Comparison of ENCODE assay signal across 1 cellular context in genomic region chr5:52787600-52788504, GRCh38.
TF ChIP-seq lines count a peak whose summit lies in the region.

TSS of gene ITGA1 (plus strand) at chr5:52787916. CDS start at chr5:52788354, 438 bp downstream.
TSS of gene PELO (plus strand) at chr5:52787916. CDS start at chr5:52800395, 12,479 bp downstream.

TF ChIP-seq in HepG2, 621 proteins besides CTCF, POLR2A, EP300 and RAD21 (continued from another document and continues in another):
- TF ChIP-seq ZNF576 (CRISPR knock-in tag; IDR thresholded peaks at IDR 0.05) (no peak), ATF5 (CRISPR knock-in tag; IDR thresholded peaks at IDR 0.05; ENCODE audit: low read depth) (no peak), POLR2AphosphoS5 (IDR thresholded peaks at IDR 0.05; ENCODE audit: low read depth, low read length) (no peak; the same call in none of the 2 replicates), ZNF468 (CRISPR knock-in tag; IDR thresholded peaks at IDR 0.05) (no peak; the same call in 1 of the 2 replicates), ZBTB8A (CRISPR knock-in tag; IDR thresholded peaks at IDR 0.05; ENCODE audit: borderline replicate concordance, low read depth) (no peak), ZNF597 (CRISPR knock-in tag; IDR thresholded peaks at IDR 0.05) (no peak), PRDM4 (CRISPR knock-in tag; IDR thresholded peaks at IDR 0.05; ENCODE audit: borderline replicate concordance) (no peak), FOXP4 (CRISPR knock-in tag; IDR thresholded peaks at IDR 0.05) (peak; percentile 26), NRL (CRISPR knock-in tag; IDR thresholded peaks at IDR 0.05; ENCODE audit: borderline replicate concordance) (0 out of 2 replicates have a peak, but pooled peaks have one; percentile 81), ATF7-NPFF (CRISPR knock-in tag; IDR thresholded peaks at IDR 0.05; ENCODE audit: low read depth) (peak; percentile 74; the same call in 1 of the 2 replicates), MYC (CRISPR knock-in tag; IDR thresholded peaks at IDR 0.05; ENCODE audit: borderline replicate concordance) (peak; percentile 54; the same call in 1 of the 2 replicates), NR2F2 (IDR thresholded peaks at IDR 0.05; ENCODE audit: borderline replicate concordance, low read depth) (0 out of 2 replicates have a peak, but pooled peaks have one; percentile 7), BCL6 (CRISPR knock-in tag; IDR thresholded peaks at IDR 0.05) (peak; percentile 69), NCOR1 (IDR thresholded peaks at IDR 0.05; ENCODE audit: borderline replicate concordance, low read length) (peak; percentile 66; the same call in 1 of the 2 replicates), ZNF296 (CRISPR knock-in tag; conservative IDR thresholded peaks at IDR 0.05) (no peak), MBNL3 (CRISPR knock-in tag; conservative IDR thresholded peaks at IDR 0.05) (no peak), ZNF34 (CRISPR knock-in tag; IDR thresholded peaks at IDR 0.05; ENCODE audit: borderline replicate concordance) (0 out of 2 replicates have a peak, but pooled peaks have one; percentile 61), PHF8 (CRISPR knock-in tag; IDR thresholded peaks at IDR 0.05) (peak; percentile 59), NFE2 (CRISPR knock-in tag; IDR thresholded peaks at IDR 0.05) (no peak), ZFP37 (CRISPR knock-in tag; IDR thresholded peaks at IDR 0.05; ENCODE audit: borderline replicate concordance) (no peak), XRCC5 (optimal IDR thresholded peaks at IDR 0.05; ENCODE audit: low read length) (peak; percentile 66), ZNF329 (CRISPR knock-in tag; IDR thresholded peaks at IDR 0.05; ENCODE audit: low read depth) (no peak; the same call in none of the 2 replicates), MAZ (IDR thresholded peaks at IDR 0.05; ENCODE audit: borderline replicate concordance, low read depth, low read length) (peak; percentile 39; the same call in 1 of the 2 replicates), MAZ (CRISPR knock-in tag; IDR thresholded peaks at IDR 0.05; ENCODE audit: low read depth) (peak; percentile 84), RARG (CRISPR knock-in tag; IDR thresholded peaks at IDR 0.05; ENCODE audit: low read depth) (no peak), THAP8 (CRISPR knock-in tag; IDR thresholded peaks at IDR 0.05; ENCODE audit: borderline replicate concordance) (no peak), RFX1 (IDR thresholded peaks at IDR 0.05) (no peak), KLF9 (CRISPR knock-in tag; IDR thresholded peaks at IDR 0.05; ENCODE audit: low read depth) (no peak), CBX1 (IDR thresholded peaks at IDR 0.05; ENCODE audit: low read depth) (no peak), SATB2 (CRISPR knock-in tag; IDR thresholded peaks at IDR 0.05) (no peak), ZNF292 (CRISPR knock-in tag; IDR thresholded peaks at IDR 0.05; ENCODE audit: borderline replicate concordance, low read depth) (peak; percentile 96), ZNF766 (CRISPR knock-in tag; IDR thresholded peaks at IDR 0.05; ENCODE audit: borderline replicate concordance) (0 out of 2 replicates have a peak, but pooled peaks have one; percentile 19), SKI (IDR thresholded peaks at IDR 0.05; ENCODE audit: partially characterized antibody) (peak; percentile 86), HHEX (CRISPR knock-in tag; IDR thresholded peaks at IDR 0.05) (no peak), CBX2 (IDR thresholded peaks at IDR 0.05; ENCODE audit: low read depth, low read length) (no peak), CBX2 (CRISPR knock-in tag; IDR thresholded peaks at IDR 0.05; ENCODE audit: low read depth) (no peak), PHF21A (CRISPR knock-in tag; IDR thresholded peaks at IDR 0.05) (peak; percentile 82), DZIP1 (CRISPR knock-in tag; IDR thresholded peaks at IDR 0.05) (peak; percentile 79), TERF1 (CRISPR knock-in tag; IDR thresholded peaks at IDR 0.05) (no peak), GABPA (IDR thresholded peaks at IDR 0.05; ENCODE audit: low read depth, low read length) (no peak), GABPA (CRISPR knock-in tag; IDR thresholded peaks at IDR 0.05; ENCODE audit: low read depth) (no peak; the same call in 1 of the 2 replicates), IRF9 (CRISPR knock-in tag; IDR thresholded peaks at IDR 0.05; ENCODE audit: borderline replicate concordance) (peak; percentile 55; the same call in 1 of the 2 replicates), HOXD1 (CRISPR knock-in tag; IDR thresholded peaks at IDR 0.05) (peak; percentile 40; the same call in 1 of the 2 replicates), TCF7L2 (IDR thresholded peaks at IDR 0.05; ENCODE audit: low read depth, low read length) (no peak), NFATC3 (CRISPR knock-in tag; IDR thresholded peaks at IDR 0.05) (peak; percentile 91), ZNF263 (CRISPR knock-in tag; IDR thresholded peaks at IDR 0.05) (no peak), ZNF512 (CRISPR knock-in tag; IDR thresholded peaks at IDR 0.05) (no peak), ZBTB38 (CRISPR knock-in tag; IDR thresholded peaks at IDR 0.05) (peak; percentile 26; the same call in 1 of the 2 replicates), ZNF564 (CRISPR knock-in tag; IDR thresholded peaks at IDR 0.05) (peak; percentile 76), ZNF331 (CRISPR knock-in tag; IDR thresholded peaks at IDR 0.05) (peak; percentile 38; the same call in 1 of the 2 replicates), ZKSCAN8 (CRISPR knock-in tag; IDR thresholded peaks at IDR 0.05; ENCODE audit: borderline replicate concordance) (no peak), HMG20B (CRISPR knock-in tag; conservative IDR thresholded peaks at IDR 0.05) (no peak), HOXA9 (CRISPR knock-in tag; IDR thresholded peaks at IDR 0.05; ENCODE audit: borderline replicate concordance) (no peak), ZNF878 (CRISPR knock-in tag; IDR thresholded peaks at IDR 0.05) (no peak; the same call in 1 of the 2 replicates), ZNF678 (CRISPR knock-in tag; IDR thresholded peaks at IDR 0.05) (peak; percentile 90; the same call in 1 of the 2 replicates)
